In genomic region chr6:10309826-10310405, GRCh38 we compare ENCODE assay signal across 23 cellular contexts.
DNase-seq lines count a peak whose midpoint lies in the region; ATAC-seq, FAIRE-seq and TF ChIP-seq lines count a peak whose summit lies in the region.
"Had no signal": no experiment of that assay in that cellular context is flagged by ENCODE, and none has a peak within 500 bp of the region (broad histone marks: within the 10 kb centered on the region; RNA-seq: fewer than 3 reads in every experiment).

No MANE protein-coding gene starts in this region.

- H3K27ac ChIP-seq in HUES64 (ENCODE audit: low read depth, low read length) (peak overlapping the region; percentile 3; the same call in 1 of the 2 replicates), keratinocyte (ENCODE audit: control insufficient read depth, insufficient read depth, low read length) (peak overlapping the region; percentile 73)
- H3K27ac ChIP-seq: foreskin keratinocyte, right atrium auricular region had no signal

- no peaks in the 10 kb centered on the region for H3K9me1 ChIP-seq in keratinocyte (ENCODE audit: control insufficient read depth, extremely low read depth, insufficient read depth, low read length)

- H3K79me2 ChIP-seq in keratinocyte (ENCODE audit: control insufficient read depth, insufficient read depth, low read length), result no peaks in the 10 kb centered on the region

- no peaks in the 10 kb centered on the region for H4K20me1 ChIP-seq in keratinocyte (ENCODE audit: control insufficient read depth, extremely low read depth, insufficient read depth, low read length)

- dilution Hi-C loops in keratinocyte (cut with MboI; ENCODE audit: extremely low pct_ligation_motif_present, low sequenced_read_pairs), result no loop called here

- H3K36me3 ChIP-seq in HUES64 (ENCODE audit: insufficient read depth, low read length) (no peaks in the 10 kb centered on the region), keratinocyte (ENCODE audit: control insufficient read depth in 2 of 2, extremely low read depth in 1 of 2, insufficient read depth in 2 of 2, low read length in 2 of 2) (no peaks in the 10 kb centered on the region)
- H3K36me3 ChIP-seq: right atrium auricular region had no signal

- intact Hi-C loops in lower leg skin (cut with DNase I; ENCODE audit: low total_unique reads), result no loop called here
- intact Hi-C loops in sciatic nerve (cut with DNase I), result no loop called here

- H3K4me1 ChIP-seq in HUES64 (ENCODE audit: insufficient read depth, low read length) (peaks cover 43% of the 10 kb centered on the region), keratinocyte (ENCODE audit: control insufficient read depth, extremely low read depth, insufficient read depth, low read length) (peaks cover 35% of the 10 kb centered on the region)
- H3K4me1 ChIP-seq: right atrium auricular region had no signal

- peak; percentile 72 for FAIRE-seq in keratinocyte (lab: Jason Lieb, UNC)
- FAIRE-seq: GM12892, H54, kidney had no signal

- TF ChIP-seq CTCF in keratinocyte (optimal IDR thresholded peaks at IDR 0.05 in 1 of 3, IDR thresholded peaks at IDR 0.05 in 1 of 3, conservative IDR thresholded peaks at IDR 0.05 in 1 of 3; ENCODE audit: extremely low read depth in 1 of 3, insufficient read depth in 2 of 3, low read length in 3 of 3) (no peak), lower leg skin (IDR thresholded peaks at IDR 0.05) (no peak)

- ATAC-seq in sciatic nerve, result no peak
- ATAC-seq: activated CD4-positive, alpha-beta T cell treated with anti-CD3 and anti-CD28 coated beads for 36 hours had no signal

- H3K9me3 ChIP-seq in HUES64 (ENCODE audit: insufficient read depth, low read depth, low read length) (no peaks in the 10 kb centered on the region), keratinocyte (ENCODE audit: control insufficient read depth, low read depth, low read length) (no peaks in the 10 kb centered on the region)
- H3K9me3 ChIP-seq: right atrium auricular region had no signal

- WGBS in HUES64, result 50% methylated on average over 6 of the region's 6 CpGs
- 34 to 36% methylated on average over 6 of the region's 6 CpGs for WGBS in lower leg skin, 2 donors

- no peak for TF ChIP-seq POLR2A in lower leg skin (IDR thresholded peaks at IDR 0.05)

- peak overlapping the region; percentile 66 for H2AFZ ChIP-seq in keratinocyte (ENCODE audit: control insufficient read depth, low read length)

- H3K4me2 ChIP-seq in keratinocyte (ENCODE audit: control insufficient read depth, extremely low read depth, insufficient read depth, low read depth, low read length), result peak overlapping the region; percentile 57

- H3K9ac ChIP-seq in HUES64 (ENCODE audit: low read depth, low read length) (no peak overlapping the region), keratinocyte (ENCODE audit: control insufficient read depth, extremely low read depth, insufficient read depth, low read length) (peak overlapping the region; percentile 46)

- DNase-seq in COR-L47 (lab: John Stamatoyannopoulos, UW) (peak; percentile 22), NCI-H748 (lab: John Stamatoyannopoulos, UW; ENCODE audit: unreplicated experiment) (peak; percentile 68), keratinocyte (ENCODE audit: low read depth, low spot score) (no peak), dermis blood vessel endothelial cell (no peak), lower leg skin (ENCODE audit: low spot score in 2 of 2) (no peak), sciatic nerve (ENCODE audit: low spot score) (no peak)
- DNase-seq in activated naive CD4-positive, alpha-beta T cell treated with Interleukin-2 at 50 U/mL for 16 hours, result no peak
- DNase-seq: activated CD4-positive, alpha-beta T cell treated with anti-CD3 and anti-CD28 coated beads for 36 hours; aorta; CD4-positive, CD25-positive, alpha-beta regulatory T cell; DMS79 treated with DMSO at 0.1 percent for 48 hours; erythroblast; hippocampal formation; kidney; NCI-H187; NCI-H510A treated with DMSO at 0.1 percent for 48 hours; occipital lobe; SW 1271 had no signal

- H3K27me3 ChIP-seq in HUES64 (ENCODE audit: insufficient read depth, low read length) (no peaks in the 10 kb centered on the region), keratinocyte (ENCODE audit: control insufficient read depth, extremely low read depth, insufficient read depth, low read length) (no peaks in the 10 kb centered on the region)
- H3K27me3 ChIP-seq: foreskin keratinocyte, right atrium auricular region had no signal

- H3K4me3 ChIP-seq in HUES64 (ENCODE audit: low read length) (no peak overlapping the region), keratinocyte (ENCODE audit: control insufficient read depth in 2 of 3, extremely low read depth in 1 of 3, insufficient read depth in 2 of 3, low read depth in 1 of 3, low read length in 3 of 3) (peak overlapping the region in 1 of 3 experiments; percentile 48), lower leg skin (ENCODE audit: low read depth, poor library complexity, severe bottlenecking) (no peak overlapping the region)
- H3K4me3 ChIP-seq: right atrium auricular region had no signal

Comparison
In these comparisons a context has a peak if more than half of its experiments do, and no peak if none do; other contexts are left out.
1. DNase-seq: peak in COR-L47 (single experiment) and NCI-H748 (single experiment); none in keratinocyte (single experiment), dermis blood vessel endothelial cell (single experiment), lower leg skin (0 of 2), activated naive CD4-positive, alpha-beta T cell treated with Interleukin-2 at 50 U/mL for 16 hours (single experiment) and sciatic nerve (single experiment).